23 cellular contexts compared by ENCODE assay signal in genomic region chr14:50101417-50101816, GRCh38.
"Had no signal": no experiment of that assay in that cellular context is flagged by ENCODE, and none has a peak within 500 bp of the region (broad histone marks: within the 10 kb centered on the region; RNA-seq: fewer than 3 reads in every experiment).

No MANE protein-coding gene starts in this region.

- H3K27me3 ChIP-seq: heart right ventricle, left lung, neural progenitor cell, spleen, tibial artery had no signal

- H3K4me3 Mint-ChIP-seq: activated naive CD4-positive, alpha-beta T cell treated with anti-CD3 and anti-CD28 coated beads, Interleukin-2, amount 10 ng/mL, durations not matched to agents 7 days and 5 days; endodermal cell; neural progenitor cell; WTC11 had no signal

- H3K4me1 ChIP-seq: neural progenitor cell, tibial artery had no signal

- H3K27ac Mint-ChIP-seq: activated naive CD4-positive, alpha-beta T cell treated with anti-CD3 and anti-CD28 coated beads, Interleukin-2, amount 10 ng/mL, durations not matched to agents 7 days and 5 days; endodermal cell; neural progenitor cell; progenitor cell of endocrine pancreas; WTC11 had no signal

- H3K27me3 Mint-ChIP-seq: activated naive CD4-positive, alpha-beta T cell treated with anti-CD3 and anti-CD28 coated beads, Interleukin-2, amount 10 ng/mL, durations not matched to agents 7 days and 5 days; naive thymus-derived CD8-positive, alpha-beta T cell; progenitor cell of endocrine pancreas had no signal

- H3K4me1 Mint-ChIP-seq: endodermal cell, neural progenitor cell had no signal

- H3K36me3 Mint-ChIP-seq: neural progenitor cell, WTC11 had no signal

- ATAC-seq: heart right ventricle; left lung; naive thymus-derived CD8-positive, alpha-beta T cell; WTC11 had no signal

- H3K9me3 Mint-ChIP-seq: activated naive CD4-positive, alpha-beta T cell treated with anti-CD3 and anti-CD28 coated beads, Interleukin-2, amount 10 ng/mL, durations not matched to agents 7 days and 5 days; endodermal cell; naive thymus-derived CD8-positive, alpha-beta T cell; neural progenitor cell; WTC11 had no signal

- H3K27ac ChIP-seq: heart right ventricle, left lung, neural progenitor cell, spleen, tibial artery had no signal

- DNase-seq: activated CD4-positive, alpha-beta T cell treated with anti-CD3 and anti-CD28 coated beads, Interleukin-2, amount 50 U/mL, for 48 hours; activated CD8-positive, alpha-beta memory T cell treated with anti-CD3 and anti-CD28 coated beads, Interleukin-2, amount 50 U/mL, for 48 hours; activated effector memory CD4-positive, alpha-beta T cell treated with Interleukin-2 at 50 U/mL for 16 hours; activated naive CD4-positive, alpha-beta T cell treated with anti-CD3 and anti-CD28 coated beads, Interleukin-2, amount 10 ng/mL, durations not matched to agents 7 days and 5 days; activated T-cell treated with anti-CD3 and anti-CD28 coated beads, Interleukin-2, amount 50 U/mL, for 48 hours; amygdala; cerebellar nuclear complex; cortex of kidney; endodermal cell; heart right ventricle; kidney; left lung; naive thymus-derived CD8-positive, alpha-beta T cell; spleen; stimulated activated CD4-positive, alpha-beta T cell treated with anti-CD3 and anti-CD28 coated beads, Interleukin-4, amount 100 ng/mL, for 1 hour; stimulated activated naive CD4-positive, alpha-beta T cell treated with Interleukin-2 at 50 U/mL for 16 hours; substantia nigra; T-helper 1 cell; tibial artery had no signal

- H3K4me3 ChIP-seq: heart right ventricle, left lung, lung, neural progenitor cell, spleen, tibial artery had no signal

- H3K36me3 ChIP-seq: neural progenitor cell had no signal

- H3K9me3 ChIP-seq: heart right ventricle, left lung, spleen, tibial artery had no signal
